11 cellular contexts compared by ENCODE assay signal in the genomic region with DNA sequence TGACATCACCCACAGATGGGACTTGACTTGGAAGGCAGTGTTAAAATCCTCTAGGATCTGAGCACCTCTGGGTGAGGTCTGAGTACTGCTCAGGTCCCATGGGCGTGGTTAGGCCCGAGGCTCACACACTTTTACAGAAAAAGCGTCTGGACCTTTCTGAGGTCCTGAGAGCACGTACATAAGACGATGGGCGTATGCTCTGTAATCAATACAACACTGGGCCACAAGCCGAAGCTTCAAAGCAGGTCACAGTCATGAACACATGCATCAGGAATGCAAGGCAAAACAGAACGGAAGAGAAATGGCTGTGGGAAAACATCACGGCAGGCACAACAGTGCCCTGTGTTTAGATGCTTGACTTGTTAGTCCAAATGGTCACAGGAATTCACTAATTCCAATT.
DNase-seq lines count a peak whose midpoint lies in the region; ATAC-seq and TF ChIP-seq lines count a peak whose summit lies in the region.
"Had no signal": no experiment of that assay in that cellular context is flagged by ENCODE, and none has a peak within 500 bp of the region (broad histone marks: within the 10 kb centered on the region; RNA-seq: fewer than 3 reads in every experiment).

No MANE protein-coding gene starts in this region.

- TF ChIP-seq POLR2A in gastrocnemius medialis (IDR thresholded peaks at IDR 0.05) (no peak), GM18505 (IDR thresholded peaks at IDR 0.05; ENCODE audit: borderline replicate concordance, extremely low read depth, insufficient read depth, insufficient read length) (no peak)

- in situ Hi-C loops in gastrocnemius medialis (cut with MboI; ENCODE audit: low sequenced_read_pairs in 4 of 4): no loop called here

- TF ChIP-seq CTCF in fibroblast of pulmonary artery (IDR thresholded peaks at IDR 0.05; ENCODE audit: low read length, missing control alignments) (no peak), gastrocnemius medialis (IDR thresholded peaks at IDR 0.05 in 4 of 5, conservative IDR thresholded peaks at IDR 0.05 in 1 of 5) (no peak)

- no peak overlapping the region for H3K4me3 ChIP-seq in adipocyte (ENCODE audit: low read length)
- no peak overlapping the region for H3K4me3 ChIP-seq in fibroblast of pulmonary artery (replicated peaks; ENCODE audit: low read depth, low read length)
- H3K4me3 ChIP-seq in gastrocnemius medialis: no peak overlapping the region

- H3K9me3 ChIP-seq in adipocyte (ENCODE audit: control insufficient read depth, low read length) (no peaks in the 10 kb centered on the region), gastrocnemius medialis (no peaks in the 10 kb centered on the region)

- H3K27ac ChIP-seq in gastrocnemius medialis: peak overlapping the region; percentile 41 to 67 (median 60)

- intact Hi-C loops in gastrocnemius medialis (cut with DNase I; ENCODE audit: low total_unique reads): no loop called here

- H3K4me1 ChIP-seq in adipocyte (ENCODE audit: control insufficient read depth, insufficient read depth, low read length) (peaks cover 30% of the 10 kb centered on the region), gastrocnemius medialis (peaks cover 17 to 18% of the 10 kb centered on the region in 2 donors)

- H3K27me3 ChIP-seq in adipocyte (replicated peaks; ENCODE audit: control insufficient read depth, insufficient read depth, low read length): no peaks in the 10 kb centered on the region
- no peaks in the 10 kb centered on the region for H3K27me3 ChIP-seq in gastrocnemius medialis

- H3K36me3 ChIP-seq in adipocyte (ENCODE audit: control insufficient read depth, insufficient read depth, low read length, severe bottlenecking): peaks cover 89% of the 10 kb centered on the region
- peaks cover 6 to 82% of the 10 kb centered on the region in 2 donors for H3K36me3 ChIP-seq in gastrocnemius medialis

- ATAC-seq in gastrocnemius medialis (no peak), GM18505 (IDR thresholded peaks at IDR 0.05; ENCODE audit: unreplicated experiment) (no peak), HG03469 (IDR thresholded peaks at IDR 0.05; ENCODE audit: unreplicated experiment) (no peak)
- ATAC-seq: natural killer cell had no signal

- DNase-seq in ELR (ENCODE audit: low read depth) (peak; percentile 82), adipocyte (ENCODE audit: low read depth) (peak; percentile 83), fibroblast of pulmonary artery (ENCODE audit: low read depth) (peak; percentile 48), gastrocnemius medialis (no peak)
- no peak for DNase-seq in stimulated activated CD4-positive, alpha-beta T cell treated with anti-CD3 and anti-CD28 coated beads, Interleukin-1b, Interleukin-23, amount 100 ng/mL, for 48 hours
- no peak for DNase-seq in activated CD4-positive, alpha-beta T cell treated with anti-CD3 and anti-CD28 coated beads, Interleukin-2, amount 50 U/mL, for 48 hours
- DNase-seq: activated CD8-positive, alpha-beta memory T cell treated with anti-CD3 and anti-CD28 coated beads, Interleukin-2, amount 50 U/mL, for 48 hours; kidney; natural killer cell had no signal

- no peak overlapping the region for H3K9ac ChIP-seq in adipocyte (ENCODE audit: low read length)

Comparison
In these comparisons a context has a peak if more than half of its experiments do, and no peak if none do; other contexts are left out.
1. DNase-seq: peak in ELR (single experiment), adipocyte (single experiment) and fibroblast of pulmonary artery (single experiment); none in gastrocnemius medialis (0 of 2), stimulated activated CD4-positive, alpha-beta T cell treated with anti-CD3 and anti-CD28 coated beads, Interleukin-1b, Interleukin-23, amount 100 ng/mL, for 48 hours (single experiment) and activated CD4-positive, alpha-beta T cell treated with anti-CD3 and anti-CD28 coated beads, Interleukin-2, amount 50 U/mL, for 48 hours (0 of 2).